In genomic region chr5:33608476-33609026, GRCh38 we compare ENCODE assay signal across 1 cellular context.
TF ChIP-seq lines count a peak whose summit lies in the region.

No MANE protein-coding gene starts in this region.

TF ChIP-seq in HepG2, 621 proteins besides CTCF, POLR2A, EP300 and RAD21 (continued from another document):
- no peak for TF ChIP-seq RERE (CRISPR knock-in tag; IDR thresholded peaks at IDR 0.05; ENCODE audit: low read depth)
- TF ChIP-seq SRF (IDR thresholded peaks at IDR 0.05; ENCODE audit: low read depth, low read length), result no peak
- TF ChIP-seq CREM (IDR thresholded peaks at IDR 0.05), result no peak
- TF ChIP-seq CREM (CRISPR knock-in tag; IDR thresholded peaks at IDR 0.05), result no peak
- TF ChIP-seq ZSCAN25 (CRISPR knock-in tag; IDR thresholded peaks at IDR 0.05), result no peak
- no peak for TF ChIP-seq TERF1 (CRISPR knock-in tag; IDR thresholded peaks at IDR 0.05)
- no peak for TF ChIP-seq HOXD1 (CRISPR knock-in tag; IDR thresholded peaks at IDR 0.05)
- no peak for TF ChIP-seq MIXL1 (CRISPR knock-in tag; IDR thresholded peaks at IDR 0.05)
- TF ChIP-seq ZNF607 (CRISPR knock-in tag; IDR thresholded peaks at IDR 0.05; ENCODE audit: borderline replicate concordance), result no peak
- TF ChIP-seq ZNF772 (CRISPR knock-in tag; IDR thresholded peaks at IDR 0.05), result no peak
TF ChIP-seq in HepG2: peak in this region for 0.
